1 cellular context compared by ENCODE assay signal in genomic region chr11:128595221-128595620, GRCh38.
A peak's percentile ranks its signal among the peaks of the same experiment; 100 is the strongest.
TF ChIP-seq lines count a peak whose summit lies in the region.

No MANE protein-coding gene starts in this region.

TF ChIP-seq in HEK293, 187 proteins besides CTCF, POLR2A, EP300 and RAD21 (continued from another document):
- TF ChIP-seq PRDM6 (tag by site-specific recombination; IDR thresholded peaks at IDR 0.05) (peak; percentile 77), YY2 (tag by site-specific recombination; IDR thresholded peaks at IDR 0.05) (no peak), INSM2 (tag by site-specific recombination; IDR thresholded peaks at IDR 0.05) (0 out of 2 replicates have a peak, but pooled peaks have one; percentile 26), ZNF629 (tag by site-specific recombination; IDR thresholded peaks at IDR 0.05) (peak; percentile 63), ZNF830 (tag by site-specific recombination; IDR thresholded peaks at IDR 0.05; ENCODE audit: low read depth) (no peak), ZNF660 (tag by site-specific recombination; IDR thresholded peaks at IDR 0.05) (0 out of 2 replicates have a peak, but pooled peaks have one; percentile 31), GFI1B (tag by site-specific recombination; IDR thresholded peaks at IDR 0.05) (peak; percentile 69; the same call in 1 of the 2 replicates), HIC1 (tag by site-specific recombination; IDR thresholded peaks at IDR 0.05) (0 out of 2 replicates have a peak, but pooled peaks have one; percentile 50)
